Comparison of ENCODE assay signal across 18 cellular contexts in the genomic region with DNA sequence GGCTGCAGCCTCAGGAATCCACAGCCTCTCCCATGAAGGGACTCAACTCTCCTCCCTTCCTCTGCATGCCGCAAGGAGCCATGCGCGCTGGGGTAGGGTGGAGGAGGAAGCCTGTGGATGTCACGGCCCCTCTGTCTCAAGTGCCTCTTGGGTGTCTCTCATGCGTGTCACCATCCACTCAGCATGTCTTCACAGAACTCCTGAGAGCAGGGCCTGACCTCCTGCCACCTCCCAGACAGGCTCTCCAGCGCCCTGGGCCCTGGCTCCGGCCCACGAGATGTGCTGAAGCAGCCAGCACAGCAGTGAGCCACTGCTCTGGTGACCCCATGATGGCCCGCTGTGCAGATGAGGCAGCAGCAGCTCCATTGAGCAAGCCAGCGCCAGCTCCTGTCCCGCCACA. TPM values are rescaled to one million over a fixed set of nuclear protein-coding genes. Genes with fewer than 3 reads are reported as not detected.
DNase-seq lines count a peak whose midpoint lies in the region; FAIRE-seq and TF ChIP-seq lines count a peak whose summit lies in the region.
"Had no signal": no experiment of that assay in that cellular context is flagged by ENCODE, and none has a peak within 500 bp of the region (broad histone marks: within the 10 kb centered on the region; RNA-seq: fewer than 3 reads in every experiment).

No MANE protein-coding gene starts in this region.

- H3K9ac ChIP-seq in kidney (ENCODE audit: low read length in 2 of 2): no peak overlapping the region
- H3K9ac ChIP-seq: GM23248 had no signal

- H3K4me3 ChIP-seq in kidney (ENCODE audit: low read length in 2 of 2): no peak overlapping the region
- H3K4me3 ChIP-seq in spleen: no peak overlapping the region
- H3K4me3 ChIP-seq: GM23248 had no signal

- no peak for TF ChIP-seq CTCF in kidney (IDR thresholded peaks at IDR 0.05; ENCODE audit: borderline replicate concordance, extremely low read depth, insufficient read depth)
- TF ChIP-seq CTCF in spleen (IDR thresholded peaks at IDR 0.05 in 8 of 11, conservative IDR thresholded peaks at IDR 0.05 in 3 of 11): no peak

- TF ChIP-seq POLR2A in spleen (IDR thresholded peaks at IDR 0.05): no peak

- H3K4me1 ChIP-seq in kidney (ENCODE audit: control insufficient read depth in 1 of 2, insufficient read depth in 1 of 2, low read depth in 1 of 2, low read length in 2 of 2): no peaks in the 10 kb centered on the region
- H3K4me1 ChIP-seq in spleen: no peaks in the 10 kb centered on the region
- H3K4me1 ChIP-seq: BE2C had no signal

- DNase-seq in DMS79 treated with DMSO at 0.1 percent for 48 hours (lab: John Stamatoyannopoulos, UW) (peak; percentile 98), NCI-H187 treated with DMSO at 0.1 percent for 48 hours (lab: John Stamatoyannopoulos, UW) (peak; percentile 12), kidney (peak; percentile 48), spleen (peak; percentile 56), NCI-H226 (no peak), NCI-H526 treated with DMSO at 0.1 percent for 48 hours (lab: John Stamatoyannopoulos, UW) (no peak), SW 1271 (lab: John Stamatoyannopoulos, UW) (no peak), GF-D8 (lab: John Stamatoyannopoulos, UW) (no peak)
- DNase-seq: BE2C; CD4-positive, alpha-beta memory T cell; DND-41; GDM1; GM23248; H7; IMR-90 had no signal

- intact Hi-C loops in kidney (cut with DNase I) (no loop called here), spleen (cut with DNase I; ENCODE audit: low total_unique reads) (no loop called here)

- H3K27me3 ChIP-seq in spleen (replicated peaks in 1 of 7): peaks cover 0 to 76% (median 20%) of the 10 kb centered on the region in 7 donors

- no peak for FAIRE-seq in kidney (lab: Jason Lieb, UNC)
- FAIRE-seq: A204.1 had no signal

- H3K27ac ChIP-seq in kidney (ENCODE audit: low read depth in 2 of 2, low read length in 2 of 2) (no peak overlapping the region), spleen (no peak overlapping the region)
- H3K27ac ChIP-seq: C4-2B, GM23248 had no signal

- H3K9me3 ChIP-seq in kidney (ENCODE audit: control insufficient read depth in 1 of 2, low read length in 2 of 2) (no peaks in the 10 kb centered on the region), spleen (no peaks in the 10 kb centered on the region)
- H3K9me3 ChIP-seq: BE2C had no signal

- WGBS in spleen, 5 donors: 57 to 90% (median 83%) methylated on average over 7 to 11 of the region's 11 CpGs

- H3K36me3 ChIP-seq in kidney (ENCODE audit: control insufficient read depth in 1 of 2, insufficient read depth in 2 of 2, low read length in 2 of 2): no peaks in the 10 kb centered on the region
- no peaks in the 10 kb centered on the region for H3K36me3 ChIP-seq in spleen
- H3K36me3 ChIP-seq: BE2C had no signal

RNA-seq across cellular contexts. Expression of gene SPACA7, which starts 25.9 kb away (rescaled TPM):
- total RNA-seq in kidney (not detected), spleen (not detected)
- polyA plus RNA-seq in kidney (ENCODE audit: insufficient read depth, low read depth, low replicate concordance) (not detected), spleen (not detected)
- total RNA-seq: CD4-positive, alpha-beta memory T cell; GM23248; H7; HT-29; IMR-90 had no signal
- polyA plus RNA-seq: CD4-positive, alpha-beta memory T cell; GM23248; IMR-90 had no signal

Comparison
In these comparisons a context has a peak if more than half of its experiments do, and no peak if none do; other contexts are left out.
1. DNase-seq: peak in DMS79 treated with DMSO at 0.1 percent for 48 hours (single experiment), NCI-H187 treated with DMSO at 0.1 percent for 48 hours (single experiment), kidney (single experiment) and spleen (single experiment); none in NCI-H226 (single experiment), NCI-H526 treated with DMSO at 0.1 percent for 48 hours (single experiment), SW 1271 (0 of 2) and GF-D8 (single experiment).